ENCODE assay signal across 1 cellular context in the genomic region with DNA sequence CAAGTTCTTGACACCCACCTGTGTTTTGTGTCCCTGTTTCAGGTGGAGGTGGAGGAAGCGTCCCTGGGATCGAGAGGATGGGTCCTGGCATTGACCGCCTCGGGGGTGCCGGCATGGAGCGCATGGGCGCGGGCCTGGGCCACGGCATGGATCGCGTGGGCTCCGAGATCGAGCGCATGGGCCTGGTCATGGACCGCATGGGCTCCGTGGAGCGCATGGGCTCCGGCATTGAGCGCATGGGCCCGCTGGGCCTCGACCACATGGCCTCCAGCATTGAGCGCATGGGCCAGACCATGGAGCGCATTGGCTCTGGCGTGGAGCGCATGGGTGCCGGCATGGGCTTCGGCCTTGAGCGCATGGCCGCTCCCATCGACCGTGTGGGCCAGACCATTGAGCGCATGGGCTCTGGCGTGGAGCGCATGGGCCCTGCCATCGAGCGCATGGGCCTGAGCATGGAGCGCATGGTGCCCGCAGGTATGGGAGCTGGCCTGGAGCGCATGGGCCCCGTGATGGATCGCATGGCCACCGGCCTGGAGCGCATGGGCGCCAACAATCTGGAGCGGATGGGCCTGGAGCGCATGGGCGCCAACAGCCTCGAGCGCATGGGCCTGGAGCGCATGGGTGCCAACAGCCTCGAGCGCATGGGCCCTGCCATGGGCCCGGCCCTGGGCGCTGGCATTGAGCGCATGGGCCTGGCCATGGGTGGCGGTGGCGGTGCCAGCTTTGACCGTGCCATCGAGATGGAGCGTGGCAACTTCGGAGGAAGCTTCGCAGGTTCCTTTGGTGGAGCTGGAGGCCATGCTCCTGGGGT.
TF ChIP-seq lines count a peak whose summit lies in the region.

No MANE protein-coding gene starts in this region.

TF ChIP-seq in K562, 482 proteins besides CTCF, POLR2A, EP300 and RAD21:
- 0 out of 2 replicates have a peak, but pooled peaks have one; percentile 59 for TF ChIP-seq MED1 (CRISPR knock-in tag; IDR thresholded peaks at IDR 0.05; ENCODE audit: borderline replicate concordance)
- peak; percentile 67 for TF ChIP-seq POLR2G (IDR thresholded peaks at IDR 0.05; ENCODE audit: low read depth, low read length)
- TF ChIP-seq GTF2A2 (tag; IDR thresholded peaks at IDR 0.05): no peak
- TF ChIP-seq, protein P1, sequence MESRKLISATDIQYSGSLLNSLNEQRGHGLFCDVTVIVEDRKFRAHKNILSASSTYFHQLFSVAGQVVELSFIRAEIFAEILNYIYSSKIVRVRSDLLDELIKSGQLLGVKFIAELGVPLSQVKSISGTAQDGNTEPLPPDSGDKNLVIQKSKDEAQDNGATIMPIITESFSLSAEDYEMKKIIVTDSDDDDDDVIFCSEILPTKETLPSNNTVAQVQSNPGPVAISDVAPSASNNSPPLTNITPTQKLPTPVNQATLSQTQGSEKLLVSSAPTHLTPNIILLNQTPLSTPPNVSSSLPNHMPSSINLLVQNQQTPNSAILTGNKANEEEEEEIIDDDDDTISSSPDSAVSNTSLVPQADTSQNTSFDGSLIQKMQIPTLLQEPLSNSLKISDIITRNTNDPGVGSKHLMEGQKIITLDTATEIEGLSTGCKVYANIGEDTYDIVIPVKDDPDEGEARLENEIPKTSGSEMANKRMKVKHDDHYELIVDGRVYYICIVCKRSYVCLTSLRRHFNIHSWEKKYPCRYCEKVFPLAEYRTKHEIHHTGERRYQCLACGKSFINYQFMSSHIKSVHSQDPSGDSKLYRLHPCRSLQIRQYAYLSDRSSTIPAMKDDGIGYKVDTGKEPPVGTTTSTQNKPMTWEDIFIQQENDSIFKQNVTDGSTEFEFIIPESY (CRISPR knock-in tag; IDR thresholded peaks at IDR 0.05): peak; percentile 58; the same call in 1 of the 2 replicates
- TF ChIP-seq HNRNPL (IDR thresholded peaks at IDR 0.05; ENCODE audit: low read depth, low read length): peak; percentile 60; the same call in 1 of the 2 replicates
- no peak for TF ChIP-seq ZNF668 (CRISPR knock-in tag; IDR thresholded peaks at IDR 0.05)
- peak; percentile 79 for TF ChIP-seq RBM22 (IDR thresholded peaks at IDR 0.05; ENCODE audit: low read depth, low read length, poor library complexity, severe bottlenecking)
- no peak for TF ChIP-seq MCM2 (IDR thresholded peaks at IDR 0.05; ENCODE audit: low read depth)
- no peak for TF ChIP-seq TCF7 (IDR thresholded peaks at IDR 0.05; ENCODE audit: borderline replicate concordance)
- TF ChIP-seq RBFOX2 (IDR thresholded peaks at IDR 0.05; ENCODE audit: low read depth, low read length): peak; percentile 19; the same call in 1 of the 2 replicates
TF ChIP-seq in K562: peak in this region for 6.
